Comparison of ENCODE assay signal across 22 cellular contexts in genomic region chr6:54864272-54864671, GRCh38. TPM values are rescaled to one million over a fixed set of nuclear protein-coding genes. Genes with fewer than 3 reads are reported as not detected.
DNase-seq lines count a peak whose midpoint lies in the region; ATAC-seq lines count a peak whose summit lies in the region.
"Had no signal": no experiment of that assay in that cellular context is flagged by ENCODE, and none has a peak within 500 bp of the region (broad histone marks: within the 10 kb centered on the region; RNA-seq: fewer than 3 reads in every experiment).

No MANE protein-coding gene starts in this region.

- peak; percentile 42 for ATAC-seq in left colon
- ATAC-seq: A549, GM12878 had no signal

- DNase-seq in NCI-H1105 treated with DMSO at 0.1 percent for 48 hours (lab: John Stamatoyannopoulos, UW) (peak; percentile 18), NCI-H1105 (lab: John Stamatoyannopoulos, UW) (no peak), SK-N-DZ (ENCODE audit: low spot score) (peak; percentile 5), left colon (no peak), AML-193 (lab: John Stamatoyannopoulos, UW) (no peak), 8988T (no peak), SHP77 treated with DMSO at 0.1 percent for 48 hours (lab: John Stamatoyannopoulos, UW) (no peak), SW 1271 (lab: John Stamatoyannopoulos, UW) (no peak)
- DNase-seq: ACHN; C1 segment of cervical spinal cord; Caco-2; CD4-positive, alpha-beta memory T cell; DMS 273 treated with DMSO at 0.1 percent for 48 hours; DMS79; EL; GDM1; GM23248; H7; HCEC 1CT had no signal

- intact Hi-C loops in left colon (cut with DNase I, micrococcal nuclease), result no loop called here

RNA-seq across cellular contexts. Expression of gene FAM83B, which starts 17.7 kb away (rescaled TPM):
- polyA plus RNA-seq in SK-N-DZ (2014; cell fraction: cytosol; rRNA removed), result not detected in 2 replicates
- not detected in 2 replicates for polyA plus RNA-seq in SK-N-DZ (2014; cell fraction: nucleus; rRNA removed)
- total RNA-seq in left colon, result 10 to 100 TPM; 39.4 to 48.3 TPM
- total RNA-seq: CD4-positive, alpha-beta memory T cell; GM23248 had no signal
- polyA plus RNA-seq: BJ; CD4-positive, alpha-beta memory T cell; GM12878; GM23248 had no signal

Comparison
In these comparisons a context has a peak if more than half of its experiments do, and no peak if none do; other contexts are left out.
1. DNase-seq: peak in NCI-H1105 treated with DMSO at 0.1 percent for 48 hours (single experiment) and SK-N-DZ (single experiment); none in NCI-H1105 (single experiment), left colon (0 of 2), AML-193 (0 of 2), 8988T (single experiment), SHP77 treated with DMSO at 0.1 percent for 48 hours (single experiment) and SW 1271 (0 of 2).